Comparison of ENCODE assay signal across 1 cellular context in the genomic region with DNA sequence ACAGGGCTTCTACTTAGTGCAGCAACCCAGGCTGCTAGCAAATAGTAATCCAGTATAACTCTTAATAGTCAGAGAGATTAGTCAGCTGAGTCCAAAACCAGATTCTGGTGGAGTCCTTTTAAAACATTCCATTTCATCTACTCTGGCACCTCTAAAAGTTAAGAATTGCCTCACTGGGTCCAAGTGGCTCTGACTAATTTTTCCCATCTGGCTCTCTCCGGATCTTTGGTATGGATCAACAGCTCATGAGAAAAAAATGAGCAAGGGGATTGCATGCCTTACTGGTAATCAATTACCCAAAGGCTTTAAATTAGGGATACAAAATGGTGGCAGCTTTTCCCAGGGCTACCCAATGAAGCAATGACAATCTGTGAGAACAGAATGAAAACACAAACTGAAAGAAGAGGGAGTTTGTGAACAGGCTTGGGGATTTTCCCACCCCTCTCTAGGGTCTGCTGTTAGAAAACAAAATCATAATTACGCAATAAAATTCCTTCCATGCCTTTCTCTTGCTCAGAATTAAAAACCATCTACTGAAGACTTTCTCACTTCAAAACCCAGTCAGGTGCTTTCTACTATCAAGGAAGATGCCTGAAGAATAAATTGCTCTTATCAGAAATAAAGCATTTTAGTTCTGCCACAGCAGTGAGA.
TF ChIP-seq lines count a peak whose summit lies in the region.

No MANE protein-coding gene starts in this region.

TF ChIP-seq in GM23338, 12 proteins besides CTCF, POLR2A, EP300 and RAD21:
- TF ChIP-seq, protein P1, sequence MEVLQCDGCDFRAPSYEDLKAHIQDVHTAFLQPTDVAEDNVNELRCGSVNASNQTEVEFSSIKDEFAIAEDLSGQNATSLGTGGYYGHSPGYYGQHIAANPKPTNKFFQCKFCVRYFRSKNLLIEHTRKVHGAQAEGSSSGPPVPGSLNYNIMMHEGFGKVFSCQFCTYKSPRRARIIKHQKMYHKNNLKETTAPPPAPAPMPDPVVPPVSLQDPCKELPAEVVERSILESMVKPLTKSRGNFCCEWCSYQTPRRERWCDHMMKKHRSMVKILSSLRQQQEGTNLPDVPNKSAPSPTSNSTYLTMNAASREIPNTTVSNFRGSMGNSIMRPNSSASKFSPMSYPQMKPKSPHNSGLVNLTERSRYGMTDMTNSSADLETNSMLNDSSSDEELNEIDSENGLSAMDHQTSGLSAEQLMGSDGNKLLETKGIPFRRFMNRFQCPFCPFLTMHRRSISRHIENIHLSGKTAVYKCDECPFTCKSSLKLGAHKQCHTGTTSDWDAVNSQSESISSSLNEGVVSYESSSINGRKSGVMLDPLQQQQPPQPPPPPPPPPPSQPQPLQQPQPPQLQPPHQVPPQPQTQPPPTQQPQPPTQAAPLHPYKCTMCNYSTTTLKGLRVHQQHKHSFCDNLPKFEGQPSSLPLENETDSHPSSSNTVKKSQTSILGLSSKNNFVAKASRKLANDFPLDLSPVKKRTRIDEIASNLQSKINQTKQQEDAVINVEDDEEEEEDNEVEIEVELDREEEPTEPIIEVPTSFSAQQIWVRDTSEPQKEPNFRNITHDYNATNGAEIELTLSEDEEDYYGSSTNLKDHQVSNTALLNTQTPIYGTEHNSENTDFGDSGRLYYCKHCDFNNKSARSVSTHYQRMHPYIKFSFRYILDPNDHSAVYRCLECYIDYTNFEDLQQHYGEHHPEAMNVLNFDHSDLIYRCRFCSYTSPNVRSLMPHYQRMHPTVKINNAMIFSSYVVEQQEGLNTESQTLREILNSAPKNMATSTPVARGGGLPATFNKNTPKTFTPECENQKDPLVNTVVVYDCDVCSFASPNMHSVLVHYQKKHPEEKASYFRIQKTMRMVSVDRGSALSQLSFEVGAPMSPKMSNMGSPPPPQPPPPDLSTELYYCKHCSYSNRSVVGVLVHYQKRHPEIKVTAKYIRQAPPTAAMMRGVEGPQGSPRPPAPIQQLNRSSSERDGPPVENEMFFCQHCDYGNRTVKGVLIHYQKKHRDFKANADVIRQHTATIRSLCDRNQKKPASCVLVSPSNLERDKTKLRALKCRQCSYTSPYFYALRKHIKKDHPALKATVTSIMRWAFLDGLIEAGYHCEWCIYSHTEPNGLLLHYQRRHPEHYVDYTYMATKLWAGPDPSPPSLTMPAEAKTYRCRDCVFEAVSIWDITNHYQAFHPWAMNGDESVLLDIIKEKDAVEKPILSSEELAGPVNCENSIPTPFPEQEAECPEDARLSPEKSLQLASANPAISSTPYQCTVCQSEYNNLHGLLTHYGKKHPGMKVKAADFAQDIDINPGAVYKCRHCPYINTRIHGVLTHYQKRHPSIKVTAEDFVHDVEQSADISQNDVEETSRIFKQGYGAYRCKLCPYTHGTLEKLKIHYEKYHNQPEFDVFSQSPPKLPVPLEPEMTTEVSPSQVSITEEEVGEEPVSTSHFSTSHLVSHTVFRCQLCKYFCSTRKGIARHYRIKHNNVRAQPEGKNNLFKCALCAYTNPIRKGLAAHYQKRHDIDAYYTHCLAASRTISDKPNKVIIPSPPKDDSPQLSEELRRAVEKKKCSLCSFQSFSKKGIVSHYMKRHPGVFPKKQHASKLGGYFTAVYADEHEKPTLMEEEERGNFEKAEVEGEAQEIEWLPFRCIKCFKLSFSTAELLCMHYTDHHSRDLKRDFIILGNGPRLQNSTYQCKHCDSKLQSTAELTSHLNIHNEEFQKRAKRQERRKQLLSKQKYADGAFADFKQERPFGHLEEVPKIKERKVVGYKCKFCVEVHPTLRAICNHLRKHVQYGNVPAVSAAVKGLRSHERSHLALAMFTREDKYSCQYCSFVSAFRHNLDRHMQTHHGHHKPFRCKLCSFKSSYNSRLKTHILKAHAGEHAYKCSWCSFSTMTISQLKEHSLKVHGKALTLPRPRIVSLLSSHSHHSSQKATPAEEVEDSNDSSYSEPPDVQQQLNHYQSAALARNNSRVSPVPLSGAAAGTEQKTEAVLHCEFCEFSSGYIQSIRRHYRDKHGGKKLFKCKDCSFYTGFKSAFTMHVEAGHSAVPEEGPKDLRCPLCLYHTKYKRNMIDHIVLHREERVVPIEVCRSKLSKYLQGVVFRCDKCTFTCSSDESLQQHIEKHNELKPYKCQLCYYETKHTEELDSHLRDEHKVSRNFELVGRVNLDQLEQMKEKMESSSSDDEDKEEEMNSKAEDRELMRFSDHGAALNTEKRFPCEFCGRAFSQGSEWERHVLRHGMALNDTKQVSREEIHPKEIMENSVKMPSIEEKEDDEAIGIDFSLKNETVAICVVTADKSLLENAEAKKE (CRISPR knock-in tag; IDR thresholded peaks at IDR 0.05) = no peak
- TF ChIP-seq POLR2AphosphoS5 (IDR thresholded peaks at IDR 0.05; ENCODE audit: low read depth) (no peak), EZH2 (IDR thresholded peaks at IDR 0.05; ENCODE audit: low read depth, unreplicated experiment) (no peak), CREB1 (CRISPR knock-in tag; IDR thresholded peaks at IDR 0.05; ENCODE audit: low read depth) (no peak), ZNF114 (CRISPR knock-in tag; IDR thresholded peaks at IDR 0.05) (no peak), EZH2phosphoT487 (IDR thresholded peaks at IDR 0.05; ENCODE audit: unreplicated experiment) (no peak), NANOG (IDR thresholded peaks at IDR 0.05; ENCODE audit: borderline replicate concordance) (no peak), STAT1 (IDR thresholded peaks at IDR 0.05; ENCODE audit: unreplicated experiment) (no peak), ETS1 (IDR thresholded peaks at IDR 0.05) (no peak), ZNF331 (CRISPR knock-in tag; IDR thresholded peaks at IDR 0.05; ENCODE audit: low read depth) (no peak), JUNB (IDR thresholded peaks at IDR 0.05; ENCODE audit: unreplicated experiment) (no peak)
- TF ChIP-seq, protein P2, sequence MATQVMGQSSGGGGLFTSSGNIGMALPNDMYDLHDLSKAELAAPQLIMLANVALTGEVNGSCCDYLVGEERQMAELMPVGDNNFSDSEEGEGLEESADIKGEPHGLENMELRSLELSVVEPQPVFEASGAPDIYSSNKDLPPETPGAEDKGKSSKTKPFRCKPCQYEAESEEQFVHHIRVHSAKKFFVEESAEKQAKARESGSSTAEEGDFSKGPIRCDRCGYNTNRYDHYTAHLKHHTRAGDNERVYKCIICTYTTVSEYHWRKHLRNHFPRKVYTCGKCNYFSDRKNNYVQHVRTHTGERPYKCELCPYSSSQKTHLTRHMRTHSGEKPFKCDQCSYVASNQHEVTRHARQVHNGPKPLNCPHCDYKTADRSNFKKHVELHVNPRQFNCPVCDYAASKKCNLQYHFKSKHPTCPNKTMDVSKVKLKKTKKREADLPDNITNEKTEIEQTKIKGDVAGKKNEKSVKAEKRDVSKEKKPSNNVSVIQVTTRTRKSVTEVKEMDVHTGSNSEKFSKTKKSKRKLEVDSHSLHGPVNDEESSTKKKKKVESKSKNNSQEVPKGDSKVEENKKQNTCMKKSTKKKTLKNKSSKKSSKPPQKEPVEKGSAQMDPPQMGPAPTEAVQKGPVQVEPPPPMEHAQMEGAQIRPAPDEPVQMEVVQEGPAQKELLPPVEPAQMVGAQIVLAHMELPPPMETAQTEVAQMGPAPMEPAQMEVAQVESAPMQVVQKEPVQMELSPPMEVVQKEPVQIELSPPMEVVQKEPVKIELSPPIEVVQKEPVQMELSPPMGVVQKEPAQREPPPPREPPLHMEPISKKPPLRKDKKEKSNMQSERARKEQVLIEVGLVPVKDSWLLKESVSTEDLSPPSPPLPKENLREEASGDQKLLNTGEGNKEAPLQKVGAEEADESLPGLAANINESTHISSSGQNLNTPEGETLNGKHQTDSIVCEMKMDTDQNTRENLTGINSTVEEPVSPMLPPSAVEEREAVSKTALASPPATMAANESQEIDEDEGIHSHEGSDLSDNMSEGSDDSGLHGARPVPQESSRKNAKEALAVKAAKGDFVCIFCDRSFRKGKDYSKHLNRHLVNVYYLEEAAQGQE (IDR thresholded peaks at IDR 0.05; ENCODE audit: unreplicated experiment) = no peak
TF ChIP-seq in GM23338: peak in this region for 0.
